10 cellular contexts compared by ENCODE assay signal in genomic region chr10:48287417-48288391, GRCh38. TPM values are rescaled to one million over a fixed set of nuclear protein-coding genes. Genes with fewer than 3 reads are reported as not detected.
DNase-seq lines count a peak whose midpoint lies in the region; ATAC-seq, FAIRE-seq and TF ChIP-seq lines count a peak whose summit lies in the region.
"Had no signal": no experiment of that assay in that cellular context is flagged by ENCODE, and none has a peak within 500 bp of the region (broad histone marks: within the 10 kb centered on the region; RNA-seq: fewer than 3 reads in every experiment).

No MANE protein-coding gene starts in this region.

- no peaks in the 10 kb centered on the region for H3K9me3 Mint-ChIP-seq in endothelial cell (ENCODE audit: unreplicated experiment)
- peaks cover 15 to 23% of the 10 kb centered on the region in 2 donors for H3K9me3 Mint-ChIP-seq in stimulated activated naive B cell treated with anti-CD40 and anti-IgM and Interleukin-4, amounts not matched to agents 10 μg/mL and 1 μg/mL and 100 μg/mL, for 72 hours

- H3K4me3 Mint-ChIP-seq in endothelial cell (ENCODE audit: unreplicated experiment): no peak overlapping the region
- H3K4me3 Mint-ChIP-seq in stimulated activated naive B cell treated with anti-CD40 and anti-IgM and Interleukin-4, amounts not matched to agents 10 μg/mL and 1 μg/mL and 100 μg/mL, for 72 hours: no peak overlapping the region

- peak; percentile 19 to 22 for ATAC-seq in stimulated activated naive B cell treated with anti-CD40 and anti-IgM and Interleukin-4, amounts not matched to agents 10 μg/mL and 1 μg/mL and 100 μg/mL, for 72 hours (replicated peaks)
- no peak for ATAC-seq in HG03045 (IDR thresholded peaks at IDR 0.05; ENCODE audit: unreplicated experiment)

- no peak for TF ChIP-seq CTCF in endothelial cell (IDR thresholded peaks at IDR 0.05; ENCODE audit: unreplicated experiment)

- H3K36me3 Mint-ChIP-seq in endothelial cell (ENCODE audit: low read depth, unreplicated experiment): peaks cover 4% of the 10 kb centered on the region
- H3K36me3 Mint-ChIP-seq in stimulated activated naive B cell treated with anti-CD40 and anti-IgM and Interleukin-4, amounts not matched to agents 10 μg/mL and 1 μg/mL and 100 μg/mL, for 72 hours: peaks cover 10 to 16% of the 10 kb centered on the region in 2 donors

- peaks cover 3% of the 10 kb centered on the region for H3K27me3 Mint-ChIP-seq in endothelial cell (ENCODE audit: unreplicated experiment)
- H3K27me3 Mint-ChIP-seq in stimulated activated naive B cell treated with anti-CD40 and anti-IgM and Interleukin-4, amounts not matched to agents 10 μg/mL and 1 μg/mL and 100 μg/mL, for 72 hours: peaks cover 30 to 34% of the 10 kb centered on the region in 2 donors

- DNase-seq in NCI-H510A treated with DMSO at 0.1 percent for 48 hours (lab: John Stamatoyannopoulos, UW) (peak; percentile 8), NCI-H510A (lab: John Stamatoyannopoulos, UW) (no peak), M059J (ENCODE audit: low read depth) (peak; percentile 89), endothelial cell (ENCODE audit: low spot score) (no peak), RCC 7860 (ENCODE audit: low spot score) (no peak), NCI-H146 treated with DMSO at 0.1 percent for 48 hours (lab: John Stamatoyannopoulos, UW; ENCODE audit: unreplicated experiment) (no peak)
- DNase-seq in stimulated activated naive B cell treated with anti-CD40 and anti-IgM and Interleukin-4, amounts not matched to agents 10 μg/mL and 1 μg/mL and 100 μg/mL, for 72 hours: no peak
- DNase-seq: central memory CD4-positive, alpha-beta T cell; mesenchymal stem cell had no signal

- H3K27ac Mint-ChIP-seq in endothelial cell (ENCODE audit: unreplicated experiment): peak overlapping the region; percentile 21
- H3K27ac Mint-ChIP-seq in stimulated activated naive B cell treated with anti-CD40 and anti-IgM and Interleukin-4, amounts not matched to agents 10 μg/mL and 1 μg/mL and 100 μg/mL, for 72 hours: peak overlapping the region; percentile 70

- peaks cover 11% of the 10 kb centered on the region for H3K4me1 Mint-ChIP-seq in endothelial cell (ENCODE audit: unreplicated experiment)
- peaks cover 43 to 63% of the 10 kb centered on the region in 2 donors for H3K4me1 Mint-ChIP-seq in stimulated activated naive B cell treated with anti-CD40 and anti-IgM and Interleukin-4, amounts not matched to agents 10 μg/mL and 1 μg/mL and 100 μg/mL, for 72 hours

- FAIRE-seq in RCC 7860 (lab: Jason Lieb, UNC): no peak

RNA-seq across cellular contexts. Expression of gene FRMPD2, which starts 13.2 kb away (rescaled TPM):
- total RNA-seq in M059J (2014; rRNA removed; shearing (Covaris generic)): not detected in 2 replicates
- not detected for total RNA-seq in endothelial cell (ENCODE audit: unreplicated experiment)

RNA-seq across cellular contexts. Expression of gene MAPK8, which starts 18.8 kb away (rescaled TPM):
- 114 and 149 TPM in 2 replicates for total RNA-seq in M059J (2014; rRNA removed; shearing (Covaris generic))
- 53.7 TPM for total RNA-seq in endothelial cell (ENCODE audit: unreplicated experiment)

Comparison
In these comparisons a context has a peak if more than half of its experiments do, and no peak if none do; other contexts are left out.
1. DNase-seq: peak in NCI-H510A treated with DMSO at 0.1 percent for 48 hours (single experiment) and M059J (single experiment); none in NCI-H510A (single experiment), endothelial cell (single experiment), stimulated activated naive B cell treated with anti-CD40 and anti-IgM and Interleukin-4, amounts not matched to agents 10 μg/mL and 1 μg/mL and 100 μg/mL, for 72 hours (single experiment), RCC 7860 (single experiment) and NCI-H146 treated with DMSO at 0.1 percent for 48 hours (single experiment).